ENCODE assay signal across 10 cellular contexts in genomic region chr11:23006730-23007129, GRCh38.
"Had no signal": no experiment of that assay in that cellular context is flagged by ENCODE, and none has a peak within 500 bp of the region (broad histone marks: within the 10 kb centered on the region; RNA-seq: fewer than 3 reads in every experiment).

No MANE protein-coding gene starts in this region.

- ATAC-seq: HCT116, HepG2, K562 had no signal

- DNase-seq: GM23248, GOT3, H7, HFFc6, KG1 had no signal

- H2AFZ ChIP-seq: GM23248 had no signal

- H3K4me3 ChIP-seq: GM23248, HAP-1, K562 had no signal

- H3K9ac ChIP-seq: GM23248 had no signal

- H3K27ac ChIP-seq: GM23248, HL-60 had no signal

- H3K36me3 ChIP-seq: HAP-1 had no signal
